In genomic region chr10:104117839-104118323, GRCh38 we compare ENCODE assay signal across 14 cellular contexts. TPM values are rescaled to one million over a fixed set of nuclear protein-coding genes. Genes with fewer than 3 reads are reported as not detected.
DNase-seq lines count a peak whose midpoint lies in the region; ATAC-seq, FAIRE-seq and TF ChIP-seq lines count a peak whose summit lies in the region.
"Had no signal": no experiment of that assay in that cellular context is flagged by ENCODE, and none has a peak within 500 bp of the region (broad histone marks: within the 10 kb centered on the region; RNA-seq: fewer than 3 reads in every experiment).

No MANE protein-coding gene starts in this region.

- no peak overlapping the region for H3K9ac ChIP-seq in kidney (ENCODE audit: low read length in 2 of 2)

- H3K4me1 Mint-ChIP-seq in activated naive CD4-positive, alpha-beta T cell treated with anti-CD3 and anti-CD28 coated beads for 36 hours (ENCODE audit: low read depth) = peaks cover 20% of the 10 kb centered on the region

- no peak overlapping the region for H3K27ac Mint-ChIP-seq in activated naive CD4-positive, alpha-beta T cell treated with anti-CD3 and anti-CD28 coated beads for 36 hours
- H3K27ac Mint-ChIP-seq: activated naive CD4-positive, alpha-beta T cell treated with anti-CD3 and anti-CD28 coated beads, Interleukin-2, amount 10 ng/mL, durations not matched to agents 7 days and 5 days; effector memory CD8-positive, alpha-beta T cell had no signal

- H3K9me3 ChIP-seq in A549 (no peaks in the 10 kb centered on the region), hepatocyte (ENCODE audit: low read depth) (no peaks in the 10 kb centered on the region), heart right ventricle (no peaks in the 10 kb centered on the region), kidney (ENCODE audit: control insufficient read depth in 1 of 2, low read length in 2 of 2) (no peaks in the 10 kb centered on the region)
- H3K9me3 ChIP-seq: HAP-1 had no signal

- CTCF ChIA-PET in A549 (lab: Yijun Ruan, JAX) = no interaction called here
- CTCF ChIA-PET in RWPE1 (lab: Yijun Ruan, JAX) = interaction anchor here (0.8 kb wide), 1 partner anchor 36 kb away, joined by 3 read pairs; no protein-coding TSS in a partner anchor
- CTCF ChIA-PET in activated naive CD4-positive, alpha-beta T cell treated with anti-CD3 and anti-CD28 coated beads for 36 hours (lab: Charles Lee) = no interaction called here

- H4K20me1 ChIP-seq in hepatocyte (ENCODE audit: insufficient read depth, poor library complexity, severe bottlenecking) = no peaks in the 10 kb centered on the region

- no peaks in the 10 kb centered on the region for H3K9me2 ChIP-seq in hepatocyte (replicated peaks; ENCODE audit: insufficient read depth)

- no peaks in the 10 kb centered on the region for H3K36me3 ChIP-seq in hepatocyte (replicated peaks; ENCODE audit: insufficient read depth, low read depth)
- no peaks in the 10 kb centered on the region for H3K36me3 ChIP-seq in heart right ventricle
- H3K36me3 ChIP-seq in kidney (ENCODE audit: control insufficient read depth in 1 of 2, insufficient read depth in 2 of 2, low read length in 2 of 2) = no peaks in the 10 kb centered on the region
- H3K36me3 ChIP-seq: HAP-1 had no signal

- no peaks in the 10 kb centered on the region for H3K9me3 Mint-ChIP-seq in activated naive CD4-positive, alpha-beta T cell treated with anti-CD3 and anti-CD28 coated beads for 36 hours
- H3K9me3 Mint-ChIP-seq: activated naive CD4-positive, alpha-beta T cell treated with anti-CD3 and anti-CD28 coated beads, Interleukin-2, amount 10 ng/mL, durations not matched to agents 7 days and 5 days; effector memory CD8-positive, alpha-beta T cell had no signal

- no peak for TF ChIP-seq POLR2A in A549 (IDR thresholded peaks at IDR 0.05; ENCODE audit: low read length)

- no peak overlapping the region for H3K4me3 Mint-ChIP-seq in activated naive CD4-positive, alpha-beta T cell treated with anti-CD3 and anti-CD28 coated beads for 36 hours
- H3K4me3 Mint-ChIP-seq: activated naive CD4-positive, alpha-beta T cell treated with anti-CD3 and anti-CD28 coated beads, Interleukin-2, amount 10 ng/mL, durations not matched to agents 7 days and 5 days; effector memory CD8-positive, alpha-beta T cell had no signal

- 2% methylated on average over 4 of the region's 4 CpGs for WGBS in A549 (ENCODE audit: missing lambda C conversion rate)
- 79% methylated on average over 4 of the region's 4 CpGs for WGBS in hepatocyte (ENCODE audit: low lambda C conversion rate, missing lambda C conversion rate)
- WGBS in heart right ventricle, 2 donors = 67 to 78% methylated on average over 4 of the region's 4 CpGs

- H3K27me3 Mint-ChIP-seq in activated naive CD4-positive, alpha-beta T cell treated with anti-CD3 and anti-CD28 coated beads for 36 hours (ENCODE audit: low read depth) = no peaks in the 10 kb centered on the region

- H3K4me3 ChIP-seq in A549 = peak overlapping the region; percentile 1; the same call in 1 of the 3 replicates
- no peak overlapping the region for H3K4me3 ChIP-seq in hepatocyte
- H3K4me3 ChIP-seq in heart right ventricle = no peak overlapping the region
- H3K4me3 ChIP-seq in kidney (ENCODE audit: low read length in 2 of 2) = no peak overlapping the region
- H3K4me3 ChIP-seq: HAP-1 had no signal

- no peaks in the 10 kb centered on the region for H3K36me3 Mint-ChIP-seq in activated naive CD4-positive, alpha-beta T cell treated with anti-CD3 and anti-CD28 coated beads for 36 hours (ENCODE audit: low read depth)
- H3K36me3 Mint-ChIP-seq: activated naive CD4-positive, alpha-beta T cell treated with anti-CD3 and anti-CD28 coated beads, Interleukin-2, amount 10 ng/mL, durations not matched to agents 7 days and 5 days had no signal

- POLR2A ChIA-PET in A549 (lab: Yijun Ruan, JAX) (interaction anchor here (0.5 to 0.9 kb wide), 2 partner anchors 8 to 24 kb away, joined by 3 to 5 read pairs; no protein-coding TSS in a partner anchor), RWPE1 (lab: Yijun Ruan, JAX; ENCODE audit: low non-redundant PET) (no interaction called here)

- H3K4me1 ChIP-seq in A549 (peaks cover 56% of the 10 kb centered on the region), hepatocyte (ENCODE audit: insufficient read depth) (peaks cover 7% of the 10 kb centered on the region), heart right ventricle (peaks cover 0 to 17% (median 12%) of the 10 kb centered on the region in 9 donors), kidney (ENCODE audit: control insufficient read depth in 1 of 2, insufficient read depth in 1 of 2, low read depth in 1 of 2, low read length in 2 of 2) (peaks cover 2 to 10% of the 10 kb centered on the region in 2 donors)

- no peak overlapping the region for H2AFZ ChIP-seq in hepatocyte

- ATAC-seq in A549 = peak; percentile 52
- no peak for ATAC-seq in heart right ventricle
- ATAC-seq: effector memory CD8-positive, alpha-beta T cell had no signal

- peak overlapping the region; percentile 98 for H3K27ac ChIP-seq in A549
- H3K27ac ChIP-seq in RWPE1 = no peak overlapping the region
- H3K27ac ChIP-seq in hepatocyte = peak overlapping the region; percentile 41
- no peak overlapping the region for H3K27ac ChIP-seq in heart right ventricle
- no peak overlapping the region for H3K27ac ChIP-seq in kidney (ENCODE audit: low read depth in 2 of 2, low read length in 2 of 2)

- TF ChIP-seq CTCF in A549 (IDR thresholded peaks at IDR 0.05) = no peak
- TF ChIP-seq CTCF in RWPE1 (conservative IDR thresholded peaks at IDR 0.05; ENCODE audit: low read depth) = no peak
- no peak for TF ChIP-seq CTCF in hepatocyte (IDR thresholded peaks at IDR 0.05; ENCODE audit: poor library complexity)
- no peak for TF ChIP-seq CTCF in heart right ventricle (IDR thresholded peaks at IDR 0.05)
- TF ChIP-seq CTCF in kidney (IDR thresholded peaks at IDR 0.05; ENCODE audit: borderline replicate concordance, extremely low read depth, insufficient read depth) = no peak

- no peaks in the 10 kb centered on the region for H3K27me3 ChIP-seq in hepatocyte
- H3K27me3 ChIP-seq in heart right ventricle = no peaks in the 10 kb centered on the region

- no peaks in the 10 kb centered on the region for H3K79me2 ChIP-seq in hepatocyte

- intact Hi-C loops in activated naive CD4-positive, alpha-beta T cell treated with anti-CD3 and anti-CD28 coated beads for 36 hours (cut with micrococcal nuclease) = no loop called here
- intact Hi-C loops in heart right ventricle (cut with DNase I) = loop anchor here in 1 of 10 donors (10.0 kb wide), 1 partner anchor 73 kb away; no protein-coding TSS in a partner anchor
- intact Hi-C loops in kidney (cut with DNase I) = no loop called here

- DNase-seq in A549 (ENCODE audit: low read depth in 1 of 2, low spot score in 1 of 2) (peak; percentile 58 to 85), HT-29 (ENCODE audit: low spot score) (peak; percentile 88), RWPE1 (ENCODE audit: low spot score) (peak; percentile 88), hepatocyte (ENCODE audit: low spot score) (peak; percentile 14), heart right ventricle (no peak), kidney (no peak)
- no peak for DNase-seq in activated naive CD4-positive, alpha-beta T cell treated with anti-CD3 and anti-CD28 coated beads for 36 hours
- no peak for DNase-seq in stimulated activated CD4-positive, alpha-beta T cell treated with anti-CD3 and anti-CD28 coated beads, Interleukin-4, amount 100 ng/mL, for 4 hours
- DNase-seq: activated CD4-positive, alpha-beta T cell treated with anti-CD3 and anti-CD28 coated beads, Interleukin-2, amount 50 U/mL, for 1 hour; activated naive CD4-positive, alpha-beta T cell treated with anti-CD3 and anti-CD28 coated beads, Interleukin-2, amount 10 ng/mL, durations not matched to agents 7 days and 5 days; effector memory CD8-positive, alpha-beta T cell; NCI-H1930; occipital lobe had no signal

- H3K4me2 ChIP-seq in A549 (peak overlapping the region; percentile 91), hepatocyte (no peak overlapping the region)

- no peak for FAIRE-seq in A549 (lab: Jason Lieb, UNC)
- no peak for FAIRE-seq in kidney (lab: Jason Lieb, UNC)

- peak in 1 of 2 experiments; percentile 45; a peak in 2 of 5 replicates for TF ChIP-seq EP300 in A549 (IDR thresholded peaks at IDR 0.05)

- TF ChIP-seq RAD21 in A549 (conservative IDR thresholded peaks at IDR 0.05 in 1 of 2, IDR thresholded peaks at IDR 0.05 in 1 of 2) = peak; percentile 2 to 34; a peak in 2 of 5 replicates

RNA-seq across cellular contexts. Expression of gene SFR1, which starts 4.1 kb away (rescaled TPM):
- polyA plus RNA-seq in A549 (2011; rRNA removed) (11.2 and 17.6 TPM in 2 replicates), A549 (2017; fragmentation: RNase III; extraction: RNeasy Plus Mini Kit Qiagen cat#74134 plus additional on column Dnase treatment) (15.8 to 16.8 TPM (median 16.2 TPM) in 3 replicates), hepatocyte (6.0 and 7.1 TPM in 2 replicates), heart right ventricle (10 to 100 TPM in 1 of 2 donors, 1 to 10 TPM in 1; 7.5 to 12.1 TPM), kidney (ENCODE audit: insufficient read depth, low read depth, low replicate concordance) (7.3 TPM)
- 5.6 and 6.0 TPM in 2 replicates for polyA plus RNA-seq in A549 (2012; cell fraction: cytosol; rRNA removed)
- polyA plus RNA-seq in A549 (2012; cell fraction: nucleus; rRNA removed) = 2.0 and 4.4 TPM in 2 replicates
- 2.5 and 2.8 TPM in 2 replicates for polyA minus RNA-seq in A549 (2011; rRNA and poly(A)+ RNA removed)
- total RNA-seq in HT-29 (2014; rRNA removed; shearing (Covaris generic)) = 3.2 and 4.1 TPM in 2 replicates
- total RNA-seq in hepatocyte (7.1 and 7.3 TPM in 2 replicates), heart right ventricle (10 to 100 TPM in 1 of 10 donors, 1 to 10 TPM in 9; 4.4 to 10.4 (median 6.7) TPM), kidney (9.3 TPM)
- 10 to 100 TPM; 17.0 to 18.5 TPM for total RNA-seq in activated naive CD4-positive, alpha-beta T cell treated with anti-CD3 and anti-CD28 coated beads for 36 hours

RNA-seq across cellular contexts. Expression of gene COL17A1, which starts 32.2 kb away (rescaled TPM):
- polyA plus RNA-seq in A549 (2011; rRNA removed) (0.91 and 1.3 TPM in 2 replicates), A549 (2017; fragmentation: RNase III; extraction: RNeasy Plus Mini Kit Qiagen cat#74134 plus additional on column Dnase treatment) (1.5 to 1.7 TPM (median 1.6 TPM) in 3 replicates), hepatocyte (2.1 and 3.3 TPM in 2 replicates), heart right ventricle (under 1 TPM; 0.15 to 0.36 TPM), kidney (ENCODE audit: insufficient read depth, low read depth, low replicate concordance) (0.58 TPM)
- polyA plus RNA-seq in A549 (2012; cell fraction: cytosol; rRNA removed) = 0.41 and 0.54 TPM in 2 replicates
- 1.8 and 1.9 TPM in 2 replicates for polyA plus RNA-seq in A549 (2012; cell fraction: nucleus; rRNA removed)
- 0.39 and 1.2 TPM in 2 replicates for polyA minus RNA-seq in A549 (2011; rRNA and poly(A)+ RNA removed)
- 40.0 and 45.0 TPM in 2 replicates for total RNA-seq in HT-29 (2014; rRNA removed; shearing (Covaris generic))
- total RNA-seq in hepatocyte (5.7 and 7.5 TPM in 2 replicates), heart right ventricle (under 1 TPM in 4 of 10 donors, not detected in 6; 0.10 to 0.39 (median 0.16) TPM), kidney (10.8 TPM)
- not detected for total RNA-seq in activated naive CD4-positive, alpha-beta T cell treated with anti-CD3 and anti-CD28 coated beads for 36 hours
- total RNA-seq: occipital lobe had no signal

Comparison
In these comparisons a context has a peak if more than half of its experiments do, and no peak if none do; other contexts are left out.
1. ATAC-seq: peak in A549 (2 of 2); none in heart right ventricle (0 of 8).
2. DNase-seq: peak in A549 (2 of 2), HT-29 (single experiment), RWPE1 (single experiment) and hepatocyte (single experiment); none in activated naive CD4-positive, alpha-beta T cell treated with anti-CD3 and anti-CD28 coated beads for 36 hours (single experiment), heart right ventricle (0 of 2), stimulated activated CD4-positive, alpha-beta T cell treated with anti-CD3 and anti-CD28 coated beads, Interleukin-4, amount 100 ng/mL, for 4 hours (0 of 2) and kidney (single experiment).
3. H3K27ac ChIP-seq: peak in A549 (2 of 2) and hepatocyte (single experiment); none in RWPE1 (single experiment), heart right ventricle (0 of 10) and kidney (0 of 2).